1 cellular context compared by ENCODE assay signal in the genomic region with DNA sequence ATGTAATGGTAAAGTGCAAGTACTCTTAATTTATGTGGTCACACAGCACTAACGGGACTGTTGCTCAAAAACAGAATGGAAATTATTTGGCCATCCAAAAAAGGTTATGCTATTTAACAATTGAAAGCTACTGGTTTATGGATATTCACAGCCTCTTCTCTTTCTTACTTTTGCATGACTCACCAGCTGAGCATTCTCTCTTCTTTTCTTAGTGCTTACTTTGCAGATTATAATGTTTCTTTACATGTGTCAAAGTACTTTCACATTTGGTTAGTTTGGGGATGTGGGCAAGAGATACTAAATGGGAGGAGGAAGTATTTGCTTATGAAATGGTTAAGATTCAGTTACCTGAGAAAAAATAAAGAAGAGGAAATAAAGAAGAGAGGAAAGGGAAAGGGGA.
TF ChIP-seq lines count a peak whose summit lies in the region.

No MANE protein-coding gene starts in this region.

TF ChIP-seq in endothelial cell of umbilical vein, 7 proteins besides CTCF, POLR2A, EP300 and RAD21 (continued from another document):
- no peak for TF ChIP-seq EZH2 (IDR thresholded peaks at IDR 0.05; ENCODE audit: borderline replicate concordance, low read depth, low read length, severe bottlenecking)
- no peak for TF ChIP-seq GATA2 (IDR thresholded peaks at IDR 0.05; ENCODE audit: insufficient read depth, insufficient read length, low read depth, low read length)
- TF ChIP-seq, protein P1, sequence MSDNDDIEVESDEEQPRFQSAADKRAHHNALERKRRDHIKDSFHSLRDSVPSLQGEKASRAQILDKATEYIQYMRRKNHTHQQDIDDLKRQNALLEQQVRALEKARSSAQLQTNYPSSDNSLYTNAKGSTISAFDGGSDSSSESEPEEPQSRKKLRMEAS (IDR thresholded peaks at IDR 0.05; ENCODE audit: insufficient read depth, insufficient read length) = no peak
- no peak for TF ChIP-seq POLR2AphosphoS5 (IDR thresholded peaks at IDR 0.05; ENCODE audit: insufficient read depth, low read depth, low read length)
- no peak for TF ChIP-seq MYC (IDR thresholded peaks at IDR 0.05; ENCODE audit: low read depth, low read length)
